ENCODE assay signal across 24 cellular contexts in the genomic region with DNA sequence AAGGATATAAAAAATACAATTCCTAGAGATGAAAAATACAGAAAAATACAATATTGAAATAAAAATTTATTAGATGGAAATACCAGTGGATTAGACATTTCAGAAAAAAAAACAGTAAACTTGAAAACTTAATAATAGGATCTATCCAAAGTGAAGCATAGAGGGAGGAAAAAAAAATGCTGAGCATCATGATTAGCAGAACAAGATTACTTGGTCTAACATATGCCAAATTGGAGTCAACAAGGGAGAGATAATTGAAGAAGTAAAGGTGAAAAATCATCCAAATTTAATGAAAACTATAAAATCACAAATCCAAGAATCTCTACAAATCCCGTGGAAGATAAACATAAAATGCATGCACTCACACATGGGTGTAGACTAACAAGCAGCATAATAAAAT.
"Had no signal": no experiment of that assay in that cellular context is flagged by ENCODE, and none has a peak within 500 bp of the region (broad histone marks: within the 10 kb centered on the region; RNA-seq: fewer than 3 reads in every experiment).

No MANE protein-coding gene starts in this region.

- H3K9me3 ChIP-seq: SJSA1 had no signal

- H3K4me1 Mint-ChIP-seq: IgD-negative memory B cell had no signal

- ATAC-seq: K562 had no signal

- H3K4me3 Mint-ChIP-seq: IgD-negative memory B cell had no signal

- DNase-seq: Kasumi-1, MM.1S, NCI-H1048, NCI-H1105, NCI-H1417, NCI-H1436 treated with DMSO at 0.1 percent for 48 hours, NCI-H1694, NCI-H187 treated with DMSO at 0.1 percent for 48 hours, NCI-H2029 treated with DMSO at 0.1 percent for 48 hours, NCI-H2171 treated with DMSO at 0.1 percent for 48 hours, NCI-H345, NCI-H446 treated with DMSO at 0.1 percent for 48 hours, NCI-H510A treated with DMSO at 0.1 percent for 48 hours, Right ventricle myocardium superior, RPMI8226, SIG-M5 had no signal

- H3K27ac ChIP-seq: HL-60, KMS-11, SJSA1, SK-N-MC had no signal

- FAIRE-seq: HTR-8/SVneo, K562, RCC 7860 had no signal

- H3K27ac Mint-ChIP-seq: IgD-negative memory B cell had no signal

- H3K4me3 ChIP-seq: K562, SJSA1, SK-N-MC had no signal

- H3K27me3 ChIP-seq: SJSA1 had no signal

- H3K36me3 Mint-ChIP-seq: IgD-negative memory B cell had no signal

- H3K4me2 ChIP-seq: KMS-11 had no signal

- H3K27me3 Mint-ChIP-seq: IgD-negative memory B cell had no signal

- H3K36me3 ChIP-seq: SJSA1 had no signal

- H3K9ac ChIP-seq: KMS-11 had no signal

- H3K4me1 ChIP-seq: SJSA1 had no signal
